ENCODE assay signal across 8 cellular contexts in the genomic region with DNA sequence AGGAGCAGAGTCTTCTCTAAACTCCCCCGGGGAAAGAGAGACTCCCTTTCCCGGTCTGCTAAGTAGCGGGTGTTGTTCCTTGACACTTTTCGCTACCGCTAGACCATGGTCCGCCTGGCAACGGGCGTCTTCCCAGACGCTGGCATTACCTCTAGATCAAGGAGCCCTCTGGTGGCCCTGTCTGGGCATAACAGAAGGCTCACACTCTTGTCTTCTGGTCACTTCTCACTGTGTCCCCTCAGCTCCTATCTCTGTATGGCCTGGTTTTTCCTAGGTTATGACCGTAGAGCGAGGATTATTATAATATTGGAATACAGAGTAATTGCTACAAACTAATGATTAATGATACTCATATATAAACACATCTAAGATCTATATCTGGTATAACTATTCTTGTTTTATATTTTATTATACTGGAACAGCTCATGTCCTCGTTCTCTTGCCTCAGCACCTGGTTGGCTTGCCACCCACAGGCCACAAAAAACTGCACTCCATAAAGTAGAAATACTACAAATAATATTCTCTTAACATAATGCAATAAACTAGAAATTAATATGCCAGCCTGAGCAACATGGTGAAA.
A peak's percentile ranks its signal among the peaks of the same experiment; 100 is the strongest.
DNase-seq lines count a peak whose midpoint lies in the region; ATAC-seq, FAIRE-seq and TF ChIP-seq lines count a peak whose summit lies in the region.
"Not testable (repeated sequence)": the region's sequence is repeated elsewhere in the genome, so short reads cannot be mapped to it uniquely, and the experiment has no call there.

No MANE protein-coding gene starts in this region.

- BruUV-seq in Panc1 (replicated peaks; lab: Mats Ljungman, UMichigan): not testable (repeated sequence)

- not testable (repeated sequence) for ATAC-seq in Panc1

- TF ChIP-seq CTCF in BJ (IDR thresholded peaks at IDR 0.05; ENCODE audit: insufficient read depth, low read depth, low read length) (peak; percentile 35), GM10266 (IDR thresholded peaks at IDR 0.05; ENCODE audit: control insufficient read depth, insufficient read depth, low read depth, missing control alignments) (peak; percentile 27), LNCAP (IDR thresholded peaks at IDR 0.05) (peak; percentile 42; the same call in 1 of the 2 replicates), Panc1 (IDR thresholded peaks at IDR 0.05) (peak; percentile 83), adrenal gland (IDR thresholded peaks at IDR 0.05) (peak in 4 of 6 experiments; percentile 22 to 35 (median 24)), endothelial cell (IDR thresholded peaks at IDR 0.05; ENCODE audit: unreplicated experiment) (peak; percentile 22), retinal pigment epithelial cell (conservative IDR thresholded peaks at IDR 0.05; ENCODE audit: low read depth, low read length) (peak; percentile 38)
- TF ChIP-seq CTCF in kidney (IDR thresholded peaks at IDR 0.05; ENCODE audit: borderline replicate concordance, extremely low read depth, insufficient read depth): not testable (repeated sequence)

- POLR2A ChIA-PET in BJ (lab: Charles Lee); Panc1 (lab: Charles Lee): not testable (repeated sequence)

- not testable (repeated sequence) for H3K27me3 ChIP-seq in BJ (ENCODE audit: control insufficient read depth, insufficient read depth, low read length); Panc1 (ENCODE audit: control insufficient read depth, insufficient read depth, low read length); adrenal gland

- CTCF ChIA-PET in BJ (lab: Yijun Ruan, JAX): interaction anchor here (1.2 to 2.1 kb wide), 2 partner anchors 9 to 386 kb away, joined by 4 read pairs; no protein-coding TSS in a partner anchor
- CTCF ChIA-PET in Panc1 (lab: Charles Lee): not testable (repeated sequence)

- H3K4me1 ChIP-seq in Panc1 (ENCODE audit: control insufficient read depth, insufficient read depth, low read length); adrenal gland (replicated peaks in 1 of 2); kidney (ENCODE audit: control insufficient read depth in 1 of 2, insufficient read depth in 1 of 2, low read depth in 1 of 2, low read length in 2 of 2): not testable (repeated sequence)

- not testable (repeated sequence) for H3K9me3 Mint-ChIP-seq in endothelial cell (ENCODE audit: unreplicated experiment)

- not testable (repeated sequence) for FAIRE-seq in kidney (lab: Jason Lieb, UNC)

- H3K36me3 Mint-ChIP-seq in endothelial cell (ENCODE audit: low read depth, unreplicated experiment): not testable (repeated sequence)

- H3K4me1 Mint-ChIP-seq in endothelial cell (ENCODE audit: unreplicated experiment): not testable (repeated sequence)

- H3K27me3 Mint-ChIP-seq in endothelial cell (ENCODE audit: unreplicated experiment): peaks cover 13% of the 10 kb centered on the region

- not testable (repeated sequence) for H3K4me3 ChIP-seq in BJ (ENCODE audit: low read depth, low read length); Panc1 (ENCODE audit: low read depth in 2 of 2, low read length in 2 of 2); adrenal gland; kidney (ENCODE audit: low read length in 2 of 2); retinal pigment epithelial cell (ENCODE audit: low read length)

- H3K36me3 ChIP-seq in BJ (ENCODE audit: control insufficient read depth, insufficient read depth, low read length); Panc1 (ENCODE audit: control insufficient read depth, insufficient read depth, low read length); adrenal gland (replicated peaks in 1 of 2); kidney (ENCODE audit: control insufficient read depth in 1 of 2, insufficient read depth in 2 of 2, low read length in 2 of 2): not testable (repeated sequence)

- in situ Hi-C loops in Panc1 (cut with HindIII; ENCODE audit: low pct_unique_long_range_greater_than_20kb, low sequenced_read_pairs): not testable (repeated sequence)

- H3K27ac ChIP-seq in Panc1 (ENCODE audit: low read length); adrenal gland; kidney (ENCODE audit: low read depth in 2 of 2, low read length in 2 of 2): not testable (repeated sequence)

- H3K9me3 ChIP-seq in Panc1 (ENCODE audit: control insufficient read depth, insufficient read depth, low read depth, low read length); adrenal gland (replicated peaks in 1 of 3); kidney (ENCODE audit: control insufficient read depth in 1 of 2, low read length in 2 of 2): not testable (repeated sequence)

- 76 to 87% (median 85%) methylated on average over 12 of the region's 12 CpGs for whole genome bisulfite sequencing in adrenal gland, 4 donors

- not testable (repeated sequence) for H3K4me3 Mint-ChIP-seq in endothelial cell (ENCODE audit: unreplicated experiment)

- not testable (repeated sequence) for TF ChIP-seq POLR2A in adrenal gland (IDR thresholded peaks at IDR 0.05)

- intact Hi-C loops in Panc1 (cut with micrococcal nuclease; ENCODE audit: unreplicated experiment); adrenal gland (cut with DNase I); kidney (cut with DNase I): not testable (repeated sequence)

- not testable (repeated sequence) for DNase-seq in BJ (ENCODE audit: low read depth); GM10266 (ENCODE audit: extremely low spot score); Panc1 (ENCODE audit: low read depth, low spot score); retinal pigment epithelial cell (ENCODE audit: low read depth)
- DNase-seq in adrenal gland (peak in 3 of 7 donors; percentile 31 to 63 (median 41)), endothelial cell (ENCODE audit: low spot score) (peak; percentile 35), kidney (peak; percentile 29)

- not testable (repeated sequence) for H3K9ac ChIP-seq in kidney (ENCODE audit: low read length in 2 of 2)

- H3K27ac Mint-ChIP-seq in endothelial cell (ENCODE audit: unreplicated experiment): not testable (repeated sequence)
